In the genomic region with DNA sequence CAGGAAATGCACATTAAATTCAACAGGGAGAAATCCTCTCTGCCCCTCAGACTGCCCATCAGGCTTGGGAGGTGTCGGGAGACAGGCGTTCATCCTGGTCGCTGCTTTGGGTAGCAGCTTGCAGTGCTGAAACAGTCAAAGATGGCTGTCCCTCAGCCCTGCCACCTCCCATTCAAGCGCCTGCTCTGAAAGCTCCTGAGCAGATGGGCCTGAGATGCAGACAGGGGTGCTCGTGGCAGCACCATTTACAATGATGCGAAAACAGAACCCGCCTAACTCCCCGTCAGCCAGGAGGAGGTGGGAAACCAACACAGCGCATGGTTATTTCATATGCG, we compare ENCODE assay signal across 22 cellular contexts. TPM values are rescaled to one million over a fixed set of nuclear protein-coding genes. Genes with fewer than 3 reads are reported as not detected.
"Had no signal": no experiment of that assay in that cellular context is flagged by ENCODE, and none has a peak within 500 bp of the region (broad histone marks: within the 10 kb centered on the region; RNA-seq: fewer than 3 reads in every experiment).

No MANE protein-coding gene starts in this region.

- H3K4me3 Mint-ChIP-seq: activated naive CD4-positive, alpha-beta T cell treated with anti-CD3 and anti-CD28 coated beads for 36 hours; activated naive CD8-positive, alpha-beta T cell treated with anti-CD3 and anti-CD28 coated beads, Interleukin-2, amount 10 ng/mL, durations not matched to agents 7 days and 5 days; activated T-cell treated with anti-CD3 and anti-CD28 coated beads, Interleukin-2, amount 50 U/mL, for 72 hours; natural killer cell treated with Interleukin-12 subunit alpha and Interleukin-12 subunit beta and Interleukin-15 and Interleukin-18, amount 100 ng/mL, for 72 hours; stimulated activated effector memory CD8-positive, alpha-beta T cell treated with anti-CD3 and anti-CD28 coated beads, Interleukin-12 subunit alpha, Interleukin-12 subunit beta, amount 100 ng/mL, for 72 hours; stimulated activated naive CD8-positive, alpha-beta T cell treated with anti-CD3 and anti-CD28 coated beads, Interleukin-15, amount 100 ng/mL, for 72 hours; WTC11 had no signal

- DNase-seq: activated effector memory CD4-positive, alpha-beta T cell treated with Interleukin-2 at 50 U/mL for 16 hours; activated naive CD4-positive, alpha-beta T cell treated with anti-CD3 and anti-CD28 coated beads for 36 hours; activated naive CD8-positive, alpha-beta T cell treated with anti-CD3 and anti-CD28 coated beads, Interleukin-2, amount 10 ng/mL, durations not matched to agents 7 days and 5 days; activated T-cell treated with anti-CD3 and anti-CD28 coated beads, Interleukin-2, amount 50 U/mL, for 72 hours; amniotic stem cell; dermis blood vessel endothelial cell; effector memory CD4-positive, alpha-beta T cell; foreskin melanocyte; hippocampal formation; kidney glomerular epithelial cell; left ventricle myocardium inferior; ovary; psoas muscle; stimulated activated CD4-positive, alpha-beta T cell treated with anti-CD3 and anti-CD28 coated beads, Interleukin-1b, Interleukin-23, amount 100 ng/mL, for 48 hours; stimulated activated naive CD8-positive, alpha-beta T cell treated with anti-CD3 and anti-CD28 coated beads, Interleukin-15, amount 100 ng/mL, for 72 hours; T-helper 9 cell had no signal

- H3K9me3 ChIP-seq: left ventricle myocardium inferior, ovary, psoas muscle, right atrium auricular region, thoracic aorta had no signal

- ATAC-seq: activated T-cell treated with anti-CD3 and anti-CD28 coated beads, Interleukin-2, amount 50 U/mL, for 72 hours; esophagus mucosa; natural killer cell treated with Interleukin-12 subunit alpha and Interleukin-12 subunit beta and Interleukin-15 and Interleukin-18, amount 100 ng/mL, for 72 hours; psoas muscle; stimulated activated effector memory CD8-positive, alpha-beta T cell treated with anti-CD3 and anti-CD28 coated beads, Interleukin-12 subunit alpha, Interleukin-12 subunit beta, amount 100 ng/mL, for 72 hours; stimulated activated naive CD8-positive, alpha-beta T cell treated with anti-CD3 and anti-CD28 coated beads, Interleukin-15, amount 100 ng/mL, for 72 hours; WTC11 had no signal

- H3K27ac ChIP-seq: left ventricle myocardium inferior, ovary, psoas muscle, right atrium auricular region, thoracic aorta had no signal

- H3K27ac Mint-ChIP-seq: activated naive CD4-positive, alpha-beta T cell treated with anti-CD3 and anti-CD28 coated beads for 36 hours; activated naive CD8-positive, alpha-beta T cell treated with anti-CD3 and anti-CD28 coated beads, Interleukin-2, amount 10 ng/mL, durations not matched to agents 7 days and 5 days; activated T-cell treated with anti-CD3 and anti-CD28 coated beads, Interleukin-2, amount 50 U/mL, for 72 hours; natural killer cell treated with Interleukin-12 subunit alpha and Interleukin-12 subunit beta and Interleukin-15 and Interleukin-18, amount 100 ng/mL, for 72 hours; stimulated activated effector memory CD8-positive, alpha-beta T cell treated with anti-CD3 and anti-CD28 coated beads, Interleukin-12 subunit alpha, Interleukin-12 subunit beta, amount 100 ng/mL, for 72 hours; stimulated activated naive CD8-positive, alpha-beta T cell treated with anti-CD3 and anti-CD28 coated beads, Interleukin-15, amount 100 ng/mL, for 72 hours; WTC11 had no signal

- H3K36me3 ChIP-seq: left ventricle myocardium inferior, ovary, right atrium auricular region, thoracic aorta had no signal

- H3K36me3 Mint-ChIP-seq: activated naive CD8-positive, alpha-beta T cell treated with anti-CD3 and anti-CD28 coated beads, Interleukin-2, amount 10 ng/mL, durations not matched to agents 7 days and 5 days; natural killer cell treated with Interleukin-12 subunit alpha and Interleukin-12 subunit beta and Interleukin-15 and Interleukin-18, amount 100 ng/mL, for 72 hours; stimulated activated effector memory CD8-positive, alpha-beta T cell treated with anti-CD3 and anti-CD28 coated beads, Interleukin-12 subunit alpha, Interleukin-12 subunit beta, amount 100 ng/mL, for 72 hours had no signal

- H3K4me3 ChIP-seq: left ventricle myocardium inferior, ovary, psoas muscle, right atrium auricular region, thoracic aorta had no signal

- H3K27me3 ChIP-seq: ovary, right atrium auricular region had no signal

- H3K9me3 Mint-ChIP-seq: activated naive CD4-positive, alpha-beta T cell treated with anti-CD3 and anti-CD28 coated beads for 36 hours; activated naive CD8-positive, alpha-beta T cell treated with anti-CD3 and anti-CD28 coated beads, Interleukin-2, amount 10 ng/mL, durations not matched to agents 7 days and 5 days; activated T-cell treated with anti-CD3 and anti-CD28 coated beads, Interleukin-2, amount 50 U/mL, for 72 hours; natural killer cell treated with Interleukin-12 subunit alpha and Interleukin-12 subunit beta and Interleukin-15 and Interleukin-18, amount 100 ng/mL, for 72 hours; stimulated activated effector memory CD8-positive, alpha-beta T cell treated with anti-CD3 and anti-CD28 coated beads, Interleukin-12 subunit alpha, Interleukin-12 subunit beta, amount 100 ng/mL, for 72 hours; stimulated activated naive CD8-positive, alpha-beta T cell treated with anti-CD3 and anti-CD28 coated beads, Interleukin-15, amount 100 ng/mL, for 72 hours had no signal

RNA-seq across cellular contexts. Expression of gene JAKMIP3, which starts 3.6 kb away (rescaled TPM):
- total RNA-seq: dermis blood vessel endothelial cell had no signal
